In the genomic region with DNA sequence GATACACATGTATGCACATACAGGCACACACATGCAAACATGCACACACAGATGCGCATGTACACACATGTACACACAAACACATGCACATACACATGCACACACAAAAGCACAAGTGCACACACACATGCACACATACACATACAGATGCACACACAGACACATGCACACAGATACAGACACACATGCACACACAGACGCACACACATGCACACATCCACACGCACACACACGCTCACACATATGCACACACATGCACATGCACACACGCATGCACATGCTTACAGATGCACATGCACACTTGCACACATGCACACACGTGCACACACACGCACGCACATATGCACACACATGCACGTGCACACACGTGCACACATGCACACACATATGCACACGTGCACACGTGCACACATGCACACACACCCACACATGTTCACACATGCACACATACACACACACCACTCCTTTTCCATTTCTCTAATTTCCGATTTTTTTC, we compare ENCODE assay signal across 28 cellular contexts.
"Had no signal": no experiment of that assay in that cellular context is flagged by ENCODE, and none has a peak within 500 bp of the region (broad histone marks: within the 10 kb centered on the region; RNA-seq: fewer than 3 reads in every experiment).

No MANE protein-coding gene starts in this region.

- H2AFZ ChIP-seq: hepatocyte had no signal

- H3K27me3 ChIP-seq: esophagus squamous epithelium, hepatocyte, pancreas, suprapubic skin, vagina had no signal

- H3K79me2 ChIP-seq: hepatocyte had no signal

- H3K4me3 ChIP-seq: coronary artery, esophagus squamous epithelium, hepatocyte, pancreas, smooth muscle cell, suprapubic skin, transverse colon, vagina had no signal

- H3K9me3 ChIP-seq: esophagus squamous epithelium, pancreas, suprapubic skin, transverse colon, vagina had no signal

- ATAC-seq: left lobe of liver; naive thymus-derived CD8-positive, alpha-beta T cell; pancreas; sciatic nerve; stimulated activated naive CD8-positive, alpha-beta T cell treated with anti-CD3 and anti-CD28 coated beads, Interleukin-15, amount 100 ng/mL, for 72 hours had no signal

- H3K4me1 ChIP-seq: esophagus squamous epithelium, pancreas, suprapubic skin, transverse colon, vagina had no signal

- H3K4me1 Mint-ChIP-seq: naive thymus-derived CD8-positive, alpha-beta T cell; nephron progenitor cell; stimulated activated naive CD8-positive, alpha-beta T cell treated with anti-CD3 and anti-CD28 coated beads, Interleukin-15, amount 100 ng/mL, for 72 hours had no signal

- H3K36me3 ChIP-seq: esophagus squamous epithelium, pancreas, suprapubic skin, transverse colon, vagina had no signal

- DNase-seq: dermis blood vessel endothelial cell; effector memory CD4-positive, alpha-beta T cell; erythroblast; esophagus squamous epithelium; foreskin melanocyte; head of caudate nucleus; kidney; mesendoderm; midbrain; naive thymus-derived CD8-positive, alpha-beta T cell; nephron progenitor cell; occipital lobe; pancreas; stimulated activated CD4-positive, alpha-beta T cell treated with anti-CD3 and anti-CD28 coated beads, Interleukin-12 subunit alpha, Interleukin-12 subunit beta, amount 100 ng/mL, for 4 hours; stimulated activated CD4-positive, alpha-beta T cell treated with anti-CD3 and anti-CD28 coated beads, Interleukin-1b, Interleukin-23, amount 100 ng/mL, for 48 hours; stimulated activated CD4-positive, alpha-beta T cell treated with anti-CD3 and anti-CD28 coated beads, Interleukin-4, amount 100 ng/mL, for 1 hour; stimulated activated CD8-positive, alpha-beta memory T cell treated with anti-CD3 and anti-CD28 coated beads, Interleukin-4, amount 100 ng/mL, for 48 hours; stimulated activated naive CD4-positive, alpha-beta T cell; stimulated activated naive CD8-positive, alpha-beta T cell treated with anti-CD3 and anti-CD28 coated beads, Interleukin-15, amount 100 ng/mL, for 72 hours; transverse colon had no signal

- H3K9me3 Mint-ChIP-seq: nephron progenitor cell had no signal

- H3K27ac ChIP-seq: coronary artery, esophagus squamous epithelium, hepatocyte, pancreas, suprapubic skin, transverse colon, vagina had no signal

- H3K4me3 Mint-ChIP-seq: naive thymus-derived CD8-positive, alpha-beta T cell; nephron progenitor cell; stimulated activated naive CD8-positive, alpha-beta T cell treated with anti-CD3 and anti-CD28 coated beads, Interleukin-15, amount 100 ng/mL, for 72 hours had no signal

- H3K27me3 Mint-ChIP-seq: stimulated activated naive CD8-positive, alpha-beta T cell treated with anti-CD3 and anti-CD28 coated beads, Interleukin-15, amount 100 ng/mL, for 72 hours had no signal

- H3K4me2 ChIP-seq: hepatocyte, smooth muscle cell had no signal

- H3K27ac Mint-ChIP-seq: naive thymus-derived CD8-positive, alpha-beta T cell; progenitor cell of endocrine pancreas; stimulated activated naive CD8-positive, alpha-beta T cell treated with anti-CD3 and anti-CD28 coated beads, Interleukin-15, amount 100 ng/mL, for 72 hours had no signal
